8 cellular contexts compared by ENCODE assay signal in genomic region chr22:42856179-42856864, GRCh38. TPM values are rescaled to one million over a fixed set of nuclear protein-coding genes. Genes with fewer than 3 reads are reported as not detected.
A peak's percentile ranks its signal among the peaks of the same experiment; 100 is the strongest.
DNase-seq lines count a peak whose midpoint lies in the region; ATAC-seq and TF ChIP-seq lines count a peak whose summit lies in the region.

No MANE protein-coding gene starts in this region.

- DNase-seq in EL: peak; percentile 43
- DNase-seq in HCEC 1CT: peak; percentile 21
- peak; percentile 78 for DNase-seq in NCI-H69 (lab: John Stamatoyannopoulos, UW)
- DNase-seq in activated T-cell treated with anti-CD3 and anti-CD28 coated beads, Interleukin-2, amount 50 U/mL, for 72 hours: peak; percentile 54 to 72
- DNase-seq in fibroblast of the aortic adventitia (ENCODE audit: low read depth): peak; percentile 28
- no peak for DNase-seq in osteocyte (ENCODE audit: extremely low spot score, unreplicated experiment)
- DNase-seq in tibial nerve (ENCODE audit: low spot score in 2 of 2): peak in 1 of 2 donors; percentile 33
- DNase-seq in germinal center (ENCODE audit: low spot score): no peak

- peak overlapping the region; percentile 94 for H3K4me3 ChIP-seq in fibroblast of the aortic adventitia (ENCODE audit: low read depth, low read length)
- H3K4me3 ChIP-seq in tibial nerve: peak overlapping the region; percentile 56 to 94 (median 83)

- TF ChIP-seq EP300 in tibial nerve (IDR thresholded peaks at IDR 0.05): peak in 1 of 2 donors; percentile 56

- 0% methylated on average over 23 to 29 of the region's 44 CpGs for WGBS in tibial nerve, 2 donors

- no peaks in the 10 kb centered on the region for H3K36me3 ChIP-seq in tibial nerve

- TF ChIP-seq CTCF in fibroblast of the aortic adventitia (IDR thresholded peaks at IDR 0.05; ENCODE audit: insufficient read depth, low read length): no peak
- TF ChIP-seq CTCF in osteocyte (IDR thresholded peaks at IDR 0.05): no peak
- TF ChIP-seq CTCF in tibial nerve (IDR thresholded peaks at IDR 0.05): no peak

- peak in 1 of 2 donors; percentile 16 for TF ChIP-seq POLR2A in tibial nerve (IDR thresholded peaks at IDR 0.05)

- H3K27ac Mint-ChIP-seq in activated T-cell treated with anti-CD3 and anti-CD28 coated beads, Interleukin-2, amount 50 U/mL, for 72 hours: peak overlapping the region; percentile 98
- H3K27ac Mint-ChIP-seq in osteocyte (ENCODE audit: unreplicated experiment): peak overlapping the region; percentile 95

- no peaks in the 10 kb centered on the region for H3K27me3 ChIP-seq in tibial nerve

- ATAC-seq in activated T-cell treated with anti-CD3 and anti-CD28 coated beads, Interleukin-2, amount 50 U/mL, for 72 hours (replicated peaks in 1 of 2): peak; percentile 42 to 54

- peak overlapping the region; percentile 92 to 97 for H3K4me3 Mint-ChIP-seq in activated T-cell treated with anti-CD3 and anti-CD28 coated beads, Interleukin-2, amount 50 U/mL, for 72 hours
- H3K4me3 Mint-ChIP-seq in osteocyte (ENCODE audit: unreplicated experiment): peak overlapping the region; percentile 90

- peaks cover 0 to 46% (median 16%) of the 10 kb centered on the region in 4 donors for H3K4me1 ChIP-seq in tibial nerve

- H3K4me1 Mint-ChIP-seq in activated T-cell treated with anti-CD3 and anti-CD28 coated beads, Interleukin-2, amount 50 U/mL, for 72 hours (ENCODE audit: low read depth): peaks cover 12% of the 10 kb centered on the region
- peaks cover 39% of the 10 kb centered on the region for H3K4me1 Mint-ChIP-seq in osteocyte (ENCODE audit: unreplicated experiment)

- peaks cover 1 to 5% of the 10 kb centered on the region in 2 donors for H3K36me3 Mint-ChIP-seq in activated T-cell treated with anti-CD3 and anti-CD28 coated beads, Interleukin-2, amount 50 U/mL, for 72 hours (ENCODE audit: insufficient read depth in 2 of 2)
- no peaks in the 10 kb centered on the region for H3K36me3 Mint-ChIP-seq in osteocyte (ENCODE audit: unreplicated experiment)

- peaks cover 0 to 1% of the 10 kb centered on the region in 2 donors for H3K9me3 Mint-ChIP-seq in activated T-cell treated with anti-CD3 and anti-CD28 coated beads, Interleukin-2, amount 50 U/mL, for 72 hours
- no peaks in the 10 kb centered on the region for H3K9me3 Mint-ChIP-seq in osteocyte (ENCODE audit: unreplicated experiment)

- H3K9me3 ChIP-seq in tibial nerve: no peaks in the 10 kb centered on the region

- H3K27me3 Mint-ChIP-seq in activated T-cell treated with anti-CD3 and anti-CD28 coated beads, Interleukin-2, amount 50 U/mL, for 72 hours (ENCODE audit: low read depth): no peaks in the 10 kb centered on the region
- no peaks in the 10 kb centered on the region for H3K27me3 Mint-ChIP-seq in osteocyte (ENCODE audit: unreplicated experiment)

- peak overlapping the region; percentile 81 to 98 (median 94) for H3K27ac ChIP-seq in tibial nerve

RNA-seq across cellular contexts. Expression of gene ARFGAP3, which starts 0.8 kb away (rescaled TPM):
- 10 to 100 TPM; 38.0 to 46.3 TPM for total RNA-seq in activated T-cell treated with anti-CD3 and anti-CD28 coated beads, Interleukin-2, amount 50 U/mL, for 72 hours
- total RNA-seq in fibroblast of the aortic adventitia (ENCODE audit: low replicate concordance) (34.9 and 69.3 TPM in 2 replicates), osteocyte (59.1 and 61.0 TPM in 2 replicates), tibial nerve (10 to 100 TPM; 36.9 to 78.6 (median 52.0) TPM)

Comparison
In these comparisons a context has a peak if more than half of its experiments do, and no peak if none do; other contexts are left out.
1. DNase-seq: peak in EL (single experiment), HCEC 1CT (single experiment), NCI-H69 (single experiment), activated T-cell treated with anti-CD3 and anti-CD28 coated beads, Interleukin-2, amount 50 U/mL, for 72 hours (2 of 2) and fibroblast of the aortic adventitia (single experiment); none in osteocyte (single experiment) and germinal center (single experiment).